In genomic region chr12:638948-639557, GRCh38 we compare ENCODE assay signal across 11 cellular contexts. TPM values are rescaled to one million over a fixed set of nuclear protein-coding genes. Genes with fewer than 3 reads are reported as not detected.
DNase-seq lines count a peak whose midpoint lies in the region; ATAC-seq and TF ChIP-seq lines count a peak whose summit lies in the region.
"Had no signal": no experiment of that assay in that cellular context is flagged by ENCODE, and none has a peak within 500 bp of the region (broad histone marks: within the 10 kb centered on the region; RNA-seq: fewer than 3 reads in every experiment).

No MANE protein-coding gene starts in this region.

- no peak for TF ChIP-seq CTCF in CD14-positive monocyte (IDR thresholded peaks at IDR 0.05)
- no peak for TF ChIP-seq CTCF in HFFc6 (IDR thresholded peaks at IDR 0.05)

- no peaks in the 10 kb centered on the region for H3K36me3 ChIP-seq in trophoblast cell (ENCODE audit: control insufficient read depth in 1 of 2, insufficient read depth in 2 of 2, low read length in 2 of 2)

- no peak overlapping the region for H2BK120ac ChIP-seq in trophoblast cell (ENCODE audit: insufficient read depth, low read length, poor library complexity)

- H2BK5ac ChIP-seq in trophoblast cell (ENCODE audit: low read depth, low read length, poor library complexity), result no peak overlapping the region

- no peak overlapping the region for H3K18ac ChIP-seq in trophoblast cell (ENCODE audit: low read length)

- WGBS in trophoblast cell (ENCODE audit: extremely low coverage, insufficient coverage, insufficient read length), result no CpG with 5 or more reads among the region's 3 CpGs

- DNase-seq in CD14-positive monocyte (ENCODE audit: low spot score) (no peak), GF-D8 (lab: John Stamatoyannopoulos, UW) (peak; percentile 37), COLO829 (ENCODE audit: low spot score) (no peak), trophoblast cell (no peak), HFFc6 (no peak)
- DNase-seq in activated CD8-positive, alpha-beta T cell treated with anti-CD3 and anti-CD28 coated beads, Interleukin-2, amount 10 ng/mL, durations not matched to agents 7 days and 5 days, result no peak
- DNase-seq in naive thymus-derived CD8-positive, alpha-beta T cell, result peak in 1 of 10 donors; percentile 25
- DNase-seq: head of caudate nucleus, mesenchymal stem cell, NCI-H1694, T-helper 9 cell had no signal

- peaks cover 74% of the 10 kb centered on the region for H3K4me1 Mint-ChIP-seq in CD14-positive monocyte
- peaks cover 53% of the 10 kb centered on the region for H3K4me1 Mint-ChIP-seq in activated CD8-positive, alpha-beta T cell treated with anti-CD3 and anti-CD28 coated beads, Interleukin-2, amount 10 ng/mL, durations not matched to agents 7 days and 5 days (ENCODE audit: low read depth)
- peaks cover 16 to 61% (median 43%) of the 10 kb centered on the region in 4 donors for H3K4me1 Mint-ChIP-seq in naive thymus-derived CD8-positive, alpha-beta T cell
- H3K4me1 Mint-ChIP-seq in HFFc6 (ENCODE audit: low read depth), result peaks cover 15% of the 10 kb centered on the region

- no peaks in the 10 kb centered on the region for H3K9me3 Mint-ChIP-seq in CD14-positive monocyte
- no peaks in the 10 kb centered on the region for H3K9me3 Mint-ChIP-seq in activated CD8-positive, alpha-beta T cell treated with anti-CD3 and anti-CD28 coated beads, Interleukin-2, amount 10 ng/mL, durations not matched to agents 7 days and 5 days (ENCODE audit: insufficient read depth)
- no peaks in the 10 kb centered on the region for H3K9me3 Mint-ChIP-seq in naive thymus-derived CD8-positive, alpha-beta T cell
- H3K9me3 Mint-ChIP-seq in HFFc6, result no peaks in the 10 kb centered on the region

- no peak overlapping the region for H3K9ac ChIP-seq in trophoblast cell (ENCODE audit: low read length)

- peaks cover 3% of the 10 kb centered on the region for H3K9me3 ChIP-seq in trophoblast cell (ENCODE audit: insufficient read depth, low read depth, low read length)

- H3K4me1 ChIP-seq in trophoblast cell (ENCODE audit: control insufficient read depth in 1 of 2, insufficient read depth in 2 of 2, low read length in 2 of 2), result peaks cover 9 to 15% of the 10 kb centered on the region in 2 experiments

- H2AK5ac ChIP-seq in trophoblast cell (ENCODE audit: low read length), result no peak overlapping the region

- intact Hi-C loops in CD14-positive monocyte (cut with micrococcal nuclease), result no loop called here

- no peak overlapping the region for H4K8ac ChIP-seq in trophoblast cell (ENCODE audit: low read depth, low read length)

- H4K91ac ChIP-seq in trophoblast cell (ENCODE audit: low read depth, low read length), result no peak overlapping the region

- POLR2A ChIA-PET in activated CD8-positive, alpha-beta T cell treated with anti-CD3 and anti-CD28 coated beads, Interleukin-2, amount 10 ng/mL, durations not matched to agents 7 days and 5 days (lab: Charles Lee), result interaction anchor here (0.5 to 1.3 kb wide), 2 partner anchors 9 to 112 kb away, joined by 3 to 4 read pairs; no protein-coding TSS in a partner anchor
- POLR2A ChIA-PET in naive thymus-derived CD8-positive, alpha-beta T cell (lab: Charles Lee), result interaction anchor here (1.6 kb wide), 1 partner anchor 113 kb away, joined by 7 read pairs; the partner anchor contains the start of gene WNK1

- peaks cover 5% of the 10 kb centered on the region for H3K79me2 ChIP-seq in trophoblast cell (ENCODE audit: control insufficient read depth, insufficient read depth, low read length, poor library complexity)

- no peak overlapping the region for H3K14ac ChIP-seq in trophoblast cell (ENCODE audit: low read length)

- no peak overlapping the region for H3K4me2 ChIP-seq in trophoblast cell (ENCODE audit: low read length)

- CTCF ChIA-PET in activated CD8-positive, alpha-beta T cell treated with anti-CD3 and anti-CD28 coated beads, Interleukin-2, amount 10 ng/mL, durations not matched to agents 7 days and 5 days (lab: Charles Lee), result interaction anchor here (0.8 to 1.7 kb wide), 4 partner anchors 9 to 112 kb away, joined by 3 to 22 read pairs (median 6); no protein-coding TSS in a partner anchor

- H3K4me3 Mint-ChIP-seq in CD14-positive monocyte (peak overlapping the region; percentile 20 to 46), HFFc6 (no peak overlapping the region)
- H3K4me3 Mint-ChIP-seq in activated CD8-positive, alpha-beta T cell treated with anti-CD3 and anti-CD28 coated beads, Interleukin-2, amount 10 ng/mL, durations not matched to agents 7 days and 5 days, result no peak overlapping the region
- H3K4me3 Mint-ChIP-seq in naive thymus-derived CD8-positive, alpha-beta T cell, result peak overlapping the region in 6 of 10 donors; percentile 15 to 45 (median 32)

- no peak overlapping the region for H4K12ac ChIP-seq in trophoblast cell (ENCODE audit: low read depth, low read length)

- H2BK12ac ChIP-seq in trophoblast cell (ENCODE audit: low read length), result no peak overlapping the region

- no peaks in the 10 kb centered on the region for H3K27me3 ChIP-seq in trophoblast cell (ENCODE audit: insufficient read depth, low read length)

- no peak overlapping the region for H3K4ac ChIP-seq in trophoblast cell (ENCODE audit: low read depth, low read length)

- no peak for ATAC-seq in activated CD8-positive, alpha-beta T cell treated with anti-CD3 and anti-CD28 coated beads, Interleukin-2, amount 10 ng/mL, durations not matched to agents 7 days and 5 days
- ATAC-seq in naive thymus-derived CD8-positive, alpha-beta T cell, result peak in 1 of 2 donors; percentile 35

- peak overlapping the region; percentile 74 to 96 (median 86) for H3K27ac Mint-ChIP-seq in CD14-positive monocyte
- peak overlapping the region; percentile 78 for H3K27ac Mint-ChIP-seq in activated CD8-positive, alpha-beta T cell treated with anti-CD3 and anti-CD28 coated beads, Interleukin-2, amount 10 ng/mL, durations not matched to agents 7 days and 5 days
- H3K27ac Mint-ChIP-seq in naive thymus-derived CD8-positive, alpha-beta T cell, result peak overlapping the region; percentile 70 to 92 (median 85)
- no peak overlapping the region for H3K27ac Mint-ChIP-seq in HFFc6

- H3K36me3 Mint-ChIP-seq in CD14-positive monocyte (peaks cover 0 to 9% of the 10 kb centered on the region in 2 donors), HFFc6 (ENCODE audit: low read depth) (no peaks in the 10 kb centered on the region)
- peaks cover 27% of the 10 kb centered on the region for H3K36me3 Mint-ChIP-seq in activated CD8-positive, alpha-beta T cell treated with anti-CD3 and anti-CD28 coated beads, Interleukin-2, amount 10 ng/mL, durations not matched to agents 7 days and 5 days (ENCODE audit: low read depth)
- H3K36me3 Mint-ChIP-seq in naive thymus-derived CD8-positive, alpha-beta T cell, result no peaks in the 10 kb centered on the region

- H3K23ac ChIP-seq in trophoblast cell (ENCODE audit: low read length), result no peak overlapping the region

- H3K79me1 ChIP-seq in trophoblast cell (ENCODE audit: low read length), result peaks cover 21% of the 10 kb centered on the region

- H3K4me3 ChIP-seq in trophoblast cell (ENCODE audit: low read depth, low read length), result no peak overlapping the region

- no peaks in the 10 kb centered on the region for H3K27me3 Mint-ChIP-seq in CD14-positive monocyte (ENCODE audit: low read depth in 3 of 3)
- no peaks in the 10 kb centered on the region for H3K27me3 Mint-ChIP-seq in activated CD8-positive, alpha-beta T cell treated with anti-CD3 and anti-CD28 coated beads, Interleukin-2, amount 10 ng/mL, durations not matched to agents 7 days and 5 days (ENCODE audit: low read depth)
- no peaks in the 10 kb centered on the region for H3K27me3 Mint-ChIP-seq in naive thymus-derived CD8-positive, alpha-beta T cell
- no peaks in the 10 kb centered on the region for H3K27me3 Mint-ChIP-seq in HFFc6 (ENCODE audit: insufficient read depth)

- no peak overlapping the region for H2AFZ ChIP-seq in trophoblast cell (ENCODE audit: insufficient read depth, low read length, poor library complexity)

- H3K27ac ChIP-seq in trophoblast cell (ENCODE audit: low read depth, low read length), result no peak overlapping the region

RNA-seq across cellular contexts. Expression of gene NINJ2, which starts 24.2 kb away (rescaled TPM):
- 10 to 100 TPM; 73.7 to 92.7 TPM for polyA plus RNA-seq in CD14-positive monocyte
- 10 to 100 TPM in 1 of 2 experiments, 1 to 10 TPM in 1; 8.0 to 10.6 TPM for total RNA-seq in activated CD8-positive, alpha-beta T cell treated with anti-CD3 and anti-CD28 coated beads, Interleukin-2, amount 10 ng/mL, durations not matched to agents 7 days and 5 days
- total RNA-seq in naive thymus-derived CD8-positive, alpha-beta T cell, result 1 to 10 TPM in 1 of 2 experiments, under 1 TPM in 1; 0.85 to 1.4 TPM
- 1 to 10 TPM; 3.9 to 5.1 (median 4.0) TPM for polyA plus RNA-seq in naive thymus-derived CD8-positive, alpha-beta T cell
- 0.12 and 0.21 TPM in 2 replicates for polyA plus RNA-seq in trophoblast cell (2013)
- total RNA-seq in HFFc6 (2021; fragmentation: NEBNext Ultra II Directional; extraction: Animal tissue kit (Norgen Biotek cat#: 25700)), result not detected

Comparison
In these comparisons a context has a peak if more than half of its experiments do, and no peak if none do; other contexts are left out.
1. H3K4me3 Mint-ChIP-seq: peak in CD14-positive monocyte (2 of 2) and naive thymus-derived CD8-positive, alpha-beta T cell (6 of 10); none in activated CD8-positive, alpha-beta T cell treated with anti-CD3 and anti-CD28 coated beads, Interleukin-2, amount 10 ng/mL, durations not matched to agents 7 days and 5 days (single experiment) and HFFc6 (single experiment).